In the genomic region with DNA sequence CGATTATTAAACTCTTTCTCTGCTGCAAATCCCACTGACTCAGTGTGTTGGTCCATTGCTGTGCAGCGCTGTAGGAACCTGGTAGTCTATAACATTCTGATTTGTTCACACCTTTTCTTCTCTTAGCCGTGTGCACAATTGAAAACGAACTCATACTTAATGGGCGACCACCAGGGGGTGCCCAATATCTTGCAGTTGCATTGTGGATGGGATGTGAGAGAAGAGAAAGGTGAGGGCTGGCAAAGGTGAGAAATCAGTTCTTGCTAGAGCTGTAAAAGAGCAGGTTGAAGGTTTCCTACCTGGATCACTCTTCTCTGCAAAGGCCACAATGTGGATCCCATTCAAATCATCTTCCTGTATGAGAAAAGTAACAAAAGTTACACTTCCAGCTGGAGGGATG, we compare ENCODE assay signal across 9 cellular contexts. TPM values are rescaled to one million over a fixed set of nuclear protein-coding genes. Genes with fewer than 3 reads are reported as not detected.
DNase-seq lines count a peak whose midpoint lies in the region; ATAC-seq and TF ChIP-seq lines count a peak whose summit lies in the region.
"Had no signal": no experiment of that assay in that cellular context is flagged by ENCODE, and none has a peak within 500 bp of the region (broad histone marks: within the 10 kb centered on the region; RNA-seq: fewer than 3 reads in every experiment).

No MANE protein-coding gene starts in this region.

- no peak overlapping the region for H3K4me3 Mint-ChIP-seq in activated naive CD8-positive, alpha-beta T cell treated with anti-CD3 and anti-CD28 coated beads, Interleukin-2, amount 50 U/mL, for 24 hours
- H3K4me3 Mint-ChIP-seq: CD4-positive, alpha-beta memory T cell had no signal

- DNase-seq in NCI-H146 (lab: John Stamatoyannopoulos, UW) (peak; percentile 27), NCI-H146 treated with DMSO at 0.1 percent for 48 hours (lab: John Stamatoyannopoulos, UW; ENCODE audit: unreplicated experiment) (no peak), LHCN-M2 (ENCODE audit: low read depth) (peak; percentile 28), kidney epithelial cell (ENCODE audit: low read depth) (no peak), tibial artery (peak in 1 of 2 donors; percentile 55)
- peak; percentile 29 for DNase-seq in activated naive CD8-positive, alpha-beta T cell treated with anti-CD3 and anti-CD28 coated beads, Interleukin-2, amount 50 U/mL, for 24 hours

- no peaks in the 10 kb centered on the region for H3K36me3 Mint-ChIP-seq in activated naive CD8-positive, alpha-beta T cell treated with anti-CD3 and anti-CD28 coated beads, Interleukin-2, amount 50 U/mL, for 24 hours (ENCODE audit: low read depth)
- H3K36me3 Mint-ChIP-seq: CD4-positive, alpha-beta memory T cell had no signal

- no peak for ATAC-seq in activated naive CD8-positive, alpha-beta T cell treated with anti-CD3 and anti-CD28 coated beads, Interleukin-2, amount 50 U/mL, for 24 hours
- no peak for ATAC-seq in HG02610 (IDR thresholded peaks at IDR 0.05; ENCODE audit: unreplicated experiment)
- no peak for ATAC-seq in GM21381 (IDR thresholded peaks at IDR 0.05; ENCODE audit: unreplicated experiment)

- H3K4me1 Mint-ChIP-seq in activated naive CD8-positive, alpha-beta T cell treated with anti-CD3 and anti-CD28 coated beads, Interleukin-2, amount 50 U/mL, for 24 hours: no peaks in the 10 kb centered on the region
- H3K4me1 Mint-ChIP-seq: CD4-positive, alpha-beta memory T cell had no signal

- H3K4me3 ChIP-seq in kidney epithelial cell (ENCODE audit: low read depth, low read length) (no peak overlapping the region), tibial artery (no peak overlapping the region)

- H3K27me3 ChIP-seq in kidney epithelial cell (ENCODE audit: control insufficient read depth, insufficient read depth, low read length) (no peaks in the 10 kb centered on the region), tibial artery (no peaks in the 10 kb centered on the region)

- TF ChIP-seq CTCF in kidney epithelial cell (IDR thresholded peaks at IDR 0.05; ENCODE audit: insufficient read depth, low read length, poor library complexity, severe bottlenecking) (peak; percentile 52), tibial artery (IDR thresholded peaks at IDR 0.05) (peak; percentile 63 to 69)

- H3K27ac ChIP-seq in tibial artery: no peak overlapping the region

- H3K36me3 ChIP-seq in kidney epithelial cell (ENCODE audit: control insufficient read depth, insufficient read depth, low read length) (no peaks in the 10 kb centered on the region), tibial artery (peaks cover 0 to 7% (median 0%) of the 10 kb centered on the region in 3 donors)

- peaks cover 0 to 3% (median 0%) of the 10 kb centered on the region in 4 donors for H3K4me1 ChIP-seq in tibial artery

- H3K27ac Mint-ChIP-seq in activated naive CD8-positive, alpha-beta T cell treated with anti-CD3 and anti-CD28 coated beads, Interleukin-2, amount 50 U/mL, for 24 hours: no peak overlapping the region
- H3K27ac Mint-ChIP-seq: CD4-positive, alpha-beta memory T cell had no signal

- H3K9me3 Mint-ChIP-seq in activated naive CD8-positive, alpha-beta T cell treated with anti-CD3 and anti-CD28 coated beads, Interleukin-2, amount 50 U/mL, for 24 hours: no peaks in the 10 kb centered on the region
- H3K9me3 Mint-ChIP-seq: CD4-positive, alpha-beta memory T cell had no signal

- peaks cover 3% of the 10 kb centered on the region for H3K27me3 Mint-ChIP-seq in activated naive CD8-positive, alpha-beta T cell treated with anti-CD3 and anti-CD28 coated beads, Interleukin-2, amount 50 U/mL, for 24 hours

- no peaks in the 10 kb centered on the region for H3K9me3 ChIP-seq in tibial artery

- intact Hi-C loops in tibial artery (cut with DNase I; ENCODE audit: low total_unique reads): loop anchor here (2.0 to 5.0 kb wide), 2 partner anchors 35 to 55 kb away; no protein-coding TSS in a partner anchor

RNA-seq across cellular contexts. Expression of gene CASQ2, which starts 51.0 kb away (rescaled TPM):
- total RNA-seq in LHCN-M2 (2014; rRNA removed): 0.17 and 0.19 TPM in 2 replicates
- polyA plus RNA-seq in LHCN-M2 (2012): 0.04 TPM
- not detected in 2 replicates for total RNA-seq in kidney epithelial cell
- total RNA-seq: CD4-positive, alpha-beta memory T cell had no signal
- polyA plus RNA-seq: CD4-positive, alpha-beta memory T cell had no signal

Comparison
In these comparisons a context has a peak if more than half of its experiments do, and no peak if none do; other contexts are left out.
1. DNase-seq: peak in NCI-H146 (single experiment), LHCN-M2 (single experiment) and activated naive CD8-positive, alpha-beta T cell treated with anti-CD3 and anti-CD28 coated beads, Interleukin-2, amount 50 U/mL, for 24 hours (single experiment); none in NCI-H146 treated with DMSO at 0.1 percent for 48 hours (single experiment) and kidney epithelial cell (single experiment).